In genomic region chr22:27300661-27301285, GRCh38 we compare ENCODE assay signal across 18 cellular contexts.
DNase-seq lines count a peak whose midpoint lies in the region; ATAC-seq and TF ChIP-seq lines count a peak whose summit lies in the region.
"Had no signal": no experiment of that assay in that cellular context is flagged by ENCODE, and none has a peak within 500 bp of the region (broad histone marks: within the 10 kb centered on the region; RNA-seq: fewer than 3 reads in every experiment).

No MANE protein-coding gene starts in this region.

- peaks cover 2% of the 10 kb centered on the region for H3K27me3 ChIP-seq in H7 (ENCODE audit: control insufficient read depth, insufficient read depth, low read length)
- H3K27me3 ChIP-seq: BLaER1 treated with 17β-estradiol and CSF1 and Interleukin-3, amounts not matched to agents 10 nM and 100 nM had no signal

- no peak for ATAC-seq in GM18517 (IDR thresholded peaks at IDR 0.05; ENCODE audit: unreplicated experiment)

- H3K36me3 Mint-ChIP-seq in brain (no peaks in the 10 kb centered on the region), mesothelial cell of epicardium (no peaks in the 10 kb centered on the region), progenitor cell of endocrine pancreas (ENCODE audit: insufficient read depth) (no peaks in the 10 kb centered on the region)
- H3K36me3 Mint-ChIP-seq: CD14-positive monocyte had no signal

- H3K4me1 Mint-ChIP-seq in brain (peaks cover 48% of the 10 kb centered on the region), mesothelial cell of epicardium (peaks cover 44% of the 10 kb centered on the region), progenitor cell of endocrine pancreas (ENCODE audit: low read depth) (peaks cover 16% of the 10 kb centered on the region)
- H3K4me1 Mint-ChIP-seq: CD14-positive monocyte; CD8-positive, alpha-beta memory T cell had no signal

- H3K9me3 Mint-ChIP-seq in brain (peaks cover 0 to 13% (median 3%) of the 10 kb centered on the region in 5 experiments), mesothelial cell of epicardium (no peaks in the 10 kb centered on the region), progenitor cell of endocrine pancreas (ENCODE audit: low read depth) (no peaks in the 10 kb centered on the region)
- H3K9me3 Mint-ChIP-seq: CD4-positive, alpha-beta T cell had no signal

- H3K27me3 Mint-ChIP-seq in brain: peaks cover 27% of the 10 kb centered on the region
- peaks cover 10% of the 10 kb centered on the region for H3K27me3 Mint-ChIP-seq in mesothelial cell of epicardium (ENCODE audit: low read depth)
- peaks cover 52% of the 10 kb centered on the region for H3K27me3 Mint-ChIP-seq in progenitor cell of endocrine pancreas

- H3K4me3 Mint-ChIP-seq in brain (peak overlapping the region; percentile 61 to 84 (median 70)), mesothelial cell of epicardium (peak overlapping the region; percentile 4), progenitor cell of endocrine pancreas (ENCODE audit: low read depth) (peak overlapping the region; percentile 10)
- H3K4me3 Mint-ChIP-seq: CD14-positive monocyte; CD4-positive, alpha-beta T cell; CD8-positive, alpha-beta memory T cell had no signal

- no peaks in the 10 kb centered on the region for H3K36me3 ChIP-seq in H7 (replicated peaks; ENCODE audit: control insufficient read depth, insufficient read depth, low read length)
- H3K36me3 ChIP-seq: BE2C; BLaER1 treated with 17β-estradiol and CSF1 and Interleukin-3, amounts not matched to agents 10 nM and 100 nM had no signal

- DNase-seq in H7 (peak; percentile 46), mesothelial cell of epicardium (ENCODE audit: low spot score in 2 of 2, unreplicated experiment in 2 of 2) (no peak), progenitor cell of endocrine pancreas (ENCODE audit: low spot score, unreplicated experiment) (no peak), AG08396 (ENCODE audit: low spot score) (no peak), occipital lobe (lab: John Stamatoyannopoulos, UW) (no peak), mesenteric fat pad (ENCODE audit: low spot score) (no peak)
- DNase-seq: AML-193; BE2C; CD4-positive, alpha-beta T cell; CD8-positive, alpha-beta memory T cell; DMS 273 treated with DMSO at 0.1 percent for 48 hours; DND-41; GM23248; HCEC 1CT had no signal

- H3K27ac Mint-ChIP-seq in brain (peak overlapping the region; percentile 34 to 98 (median 94)), mesothelial cell of epicardium (peak overlapping the region; percentile 88), progenitor cell of endocrine pancreas (no peak overlapping the region)
- H3K27ac Mint-ChIP-seq: CD14-positive monocyte; CD4-positive, alpha-beta T cell; CD8-positive, alpha-beta memory T cell had no signal

- H3K4me3 ChIP-seq in H7 (ENCODE audit: insufficient read depth, low read depth, low read length): no peak overlapping the region
- H3K4me3 ChIP-seq: BLaER1 treated with 17β-estradiol and CSF1 and Interleukin-3, amounts not matched to agents 10 nM and 100 nM; GM23248 had no signal

- TF ChIP-seq CTCF in brain (conservative IDR thresholded peaks at IDR 0.05) (no peak), mesothelial cell of epicardium (IDR thresholded peaks at IDR 0.05; ENCODE audit: unreplicated experiment) (no peak), progenitor cell of endocrine pancreas (IDR thresholded peaks at IDR 0.05; ENCODE audit: unreplicated experiment) (no peak)

Comparison
In these comparisons a context has a peak if more than half of its experiments do, and no peak if none do; other contexts are left out.
1. H3K4me3 Mint-ChIP-seq: peak in every context shown above with its lines; median percentile 70 in brain; 10 in progenitor cell of endocrine pancreas; 4 in mesothelial cell of epicardium.